27 cellular contexts compared by ENCODE assay signal in the genomic region with DNA sequence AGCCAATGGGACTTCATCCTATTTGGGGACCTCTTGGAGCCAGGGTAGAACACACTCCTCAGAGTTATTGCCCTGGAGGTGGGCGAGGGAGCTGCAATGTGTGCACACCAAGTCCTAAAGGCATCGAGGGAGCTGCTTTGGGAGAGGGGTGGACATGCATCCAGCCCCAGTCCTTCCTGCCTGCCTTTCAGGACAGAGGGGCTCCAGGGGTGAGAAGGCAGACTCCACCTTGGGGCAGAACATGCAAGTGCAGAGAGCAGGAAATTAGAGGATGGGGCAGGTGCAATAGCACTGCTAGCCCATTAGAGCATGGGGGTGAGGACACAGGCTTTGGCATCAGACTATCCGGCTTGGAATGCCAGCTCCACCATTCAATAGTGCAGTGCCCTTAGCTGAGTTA.
"Had no signal": no experiment of that assay in that cellular context is flagged by ENCODE, and none has a peak within 500 bp of the region (broad histone marks: within the 10 kb centered on the region; RNA-seq: fewer than 3 reads in every experiment).

No MANE protein-coding gene starts in this region.

- ATAC-seq: activated CD4-positive, alpha-beta T cell treated with anti-CD3 and anti-CD28 coated beads for 36 hours; activated CD8-positive, alpha-beta memory T cell treated with anti-CD3 and anti-CD28 coated beads, Interleukin-2, amount 10 ng/mL, durations not matched to agents 7 days and 5 days; activated CD8-positive, alpha-beta T cell treated with anti-CD3 and anti-CD28 coated beads, Interleukin-2, amount 10 ng/mL, durations not matched to agents 7 days and 5 days; activated naive CD8-positive, alpha-beta T cell treated with anti-CD3 and anti-CD28 coated beads, Interleukin-2, amount 50 U/mL, for 24 hours; left lung; lower lobe of right lung; mucosa of descending colon; natural killer cell treated with Interleukin-12 subunit alpha and Interleukin-12 subunit beta and Interleukin-15 and Interleukin-18, amount 100 ng/mL, for 72 hours; sciatic nerve; stimulated activated effector memory CD8-positive, alpha-beta T cell treated with anti-CD3 and anti-CD28 coated beads, Interleukin-12 subunit alpha, Interleukin-12 subunit beta, amount 100 ng/mL, for 72 hours; stimulated activated naive CD8-positive, alpha-beta T cell treated with anti-CD3 and anti-CD28 coated beads, Interleukin-15, amount 100 ng/mL, for 72 hours; T-cell had no signal

- H3K9me3 Mint-ChIP-seq: activated naive CD4-positive, alpha-beta T cell treated with anti-CD3 and anti-CD28 coated beads, Interleukin-2, amount 50 U/mL, for 24 hours; activated naive CD8-positive, alpha-beta T cell treated with anti-CD3 and anti-CD28 coated beads, Interleukin-2, amount 50 U/mL, for 24 hours; activated T-helper 2 cell treated with anti-CD3 and anti-CD28 coated beads, Interferon-gamma antibody, Interleukin-2, Interleukin-4, amounts not matched to agents 10 μg/mL and 5 μg/mL and 100 μg/mL, durations not matched to agents 14 hours and 24 hours and 36 hours had no signal

- H3K4me3 ChIP-seq: esophagus squamous epithelium, left lung, lower lobe of right lung, mucosa of descending colon, skin epidermis, upper lobe of left lung had no signal

- DNase-seq: activated CD4-positive, alpha-beta T cell treated with anti-CD3 and anti-CD28 coated beads for 36 hours; activated CD4-positive, CD25-positive, alpha-beta regulatory T cell; activated CD8-positive, alpha-beta memory T cell treated with anti-CD3 and anti-CD28 coated beads, Interleukin-2, amount 10 ng/mL, durations not matched to agents 7 days and 5 days; activated CD8-positive, alpha-beta T cell treated with anti-CD3 and anti-CD28 coated beads, Interleukin-2, amount 10 ng/mL, durations not matched to agents 7 days and 5 days; activated naive CD8-positive, alpha-beta T cell treated with anti-CD3 and anti-CD28 coated beads, Interleukin-2, amount 50 U/mL, for 24 hours; activated T-cell treated with anti-CD3 and anti-CD28 coated beads, Interleukin-2, amount 50 U/mL, for 48 hours; amygdala; caudate nucleus; cortex of kidney; esophagus squamous epithelium; foreskin melanocyte; left lung; lower lobe of right lung; mucosa of descending colon; stimulated activated CD4-positive, alpha-beta T cell treated with anti-CD3 and anti-CD28 coated beads, Interleukin-4, amount 100 ng/mL, for 24 hours; stimulated activated naive CD8-positive, alpha-beta T cell treated with anti-CD3 and anti-CD28 coated beads, Interleukin-15, amount 100 ng/mL, for 72 hours; substantia nigra; T-cell; upper lobe of left lung had no signal

- H3K27ac Mint-ChIP-seq: activated CD4-positive, alpha-beta T cell treated with anti-CD3 and anti-CD28 coated beads for 36 hours; activated CD8-positive, alpha-beta memory T cell treated with anti-CD3 and anti-CD28 coated beads, Interleukin-2, amount 10 ng/mL, durations not matched to agents 7 days and 5 days; activated CD8-positive, alpha-beta T cell treated with anti-CD3 and anti-CD28 coated beads, Interleukin-2, amount 10 ng/mL, durations not matched to agents 7 days and 5 days; activated naive CD4-positive, alpha-beta T cell treated with anti-CD3 and anti-CD28 coated beads, Interleukin-2, amount 50 U/mL, for 24 hours; activated naive CD8-positive, alpha-beta T cell treated with anti-CD3 and anti-CD28 coated beads, Interleukin-2, amount 50 U/mL, for 24 hours; activated T-helper 2 cell treated with anti-CD3 and anti-CD28 coated beads, Interferon-gamma antibody, Interleukin-2, Interleukin-4, amounts not matched to agents 10 μg/mL and 5 μg/mL and 100 μg/mL, durations not matched to agents 14 hours and 24 hours and 36 hours; natural killer cell treated with Interleukin-12 subunit alpha and Interleukin-12 subunit beta and Interleukin-15 and Interleukin-18, amount 100 ng/mL, for 72 hours; stimulated activated effector memory CD8-positive, alpha-beta T cell treated with anti-CD3 and anti-CD28 coated beads, Interleukin-12 subunit alpha, Interleukin-12 subunit beta, amount 100 ng/mL, for 72 hours; stimulated activated naive CD8-positive, alpha-beta T cell treated with anti-CD3 and anti-CD28 coated beads, Interleukin-15, amount 100 ng/mL, for 72 hours; T-cell had no signal

- H3K36me3 ChIP-seq: esophagus squamous epithelium, left lung, lower lobe of right lung, neutrophil, upper lobe of left lung had no signal

- H3K4me3 Mint-ChIP-seq: activated CD4-positive, alpha-beta T cell treated with anti-CD3 and anti-CD28 coated beads for 36 hours; activated CD8-positive, alpha-beta memory T cell treated with anti-CD3 and anti-CD28 coated beads, Interleukin-2, amount 10 ng/mL, durations not matched to agents 7 days and 5 days; activated CD8-positive, alpha-beta T cell treated with anti-CD3 and anti-CD28 coated beads, Interleukin-2, amount 10 ng/mL, durations not matched to agents 7 days and 5 days; activated naive CD4-positive, alpha-beta T cell treated with anti-CD3 and anti-CD28 coated beads, Interleukin-2, amount 50 U/mL, for 24 hours; activated naive CD8-positive, alpha-beta T cell treated with anti-CD3 and anti-CD28 coated beads, Interleukin-2, amount 50 U/mL, for 24 hours; natural killer cell treated with Interleukin-12 subunit alpha and Interleukin-12 subunit beta and Interleukin-15 and Interleukin-18, amount 100 ng/mL, for 72 hours; stimulated activated effector memory CD8-positive, alpha-beta T cell treated with anti-CD3 and anti-CD28 coated beads, Interleukin-12 subunit alpha, Interleukin-12 subunit beta, amount 100 ng/mL, for 72 hours; stimulated activated naive CD8-positive, alpha-beta T cell treated with anti-CD3 and anti-CD28 coated beads, Interleukin-15, amount 100 ng/mL, for 72 hours; T-cell had no signal

- H3K27ac ChIP-seq: epithelial cell of prostate, esophagus squamous epithelium, left lung, lower lobe of right lung, neutrophil, skin epidermis, upper lobe of left lung had no signal

- H3K27me3 Mint-ChIP-seq: activated CD8-positive, alpha-beta memory T cell treated with anti-CD3 and anti-CD28 coated beads, Interleukin-2, amount 10 ng/mL, durations not matched to agents 7 days and 5 days; activated naive CD8-positive, alpha-beta T cell treated with anti-CD3 and anti-CD28 coated beads, Interleukin-2, amount 50 U/mL, for 24 hours had no signal

- H3K36me3 Mint-ChIP-seq: activated CD8-positive, alpha-beta memory T cell treated with anti-CD3 and anti-CD28 coated beads, Interleukin-2, amount 10 ng/mL, durations not matched to agents 7 days and 5 days; activated naive CD4-positive, alpha-beta T cell treated with anti-CD3 and anti-CD28 coated beads, Interleukin-2, amount 50 U/mL, for 24 hours; natural killer cell treated with Interleukin-12 subunit alpha and Interleukin-12 subunit beta and Interleukin-15 and Interleukin-18, amount 100 ng/mL, for 72 hours; stimulated activated effector memory CD8-positive, alpha-beta T cell treated with anti-CD3 and anti-CD28 coated beads, Interleukin-12 subunit alpha, Interleukin-12 subunit beta, amount 100 ng/mL, for 72 hours; T-cell had no signal

- H3K4me1 Mint-ChIP-seq: activated CD4-positive, alpha-beta T cell treated with anti-CD3 and anti-CD28 coated beads for 36 hours; activated CD8-positive, alpha-beta memory T cell treated with anti-CD3 and anti-CD28 coated beads, Interleukin-2, amount 10 ng/mL, durations not matched to agents 7 days and 5 days; activated naive CD4-positive, alpha-beta T cell treated with anti-CD3 and anti-CD28 coated beads, Interleukin-2, amount 50 U/mL, for 24 hours; activated naive CD8-positive, alpha-beta T cell treated with anti-CD3 and anti-CD28 coated beads, Interleukin-2, amount 50 U/mL, for 24 hours; stimulated activated effector memory CD8-positive, alpha-beta T cell treated with anti-CD3 and anti-CD28 coated beads, Interleukin-12 subunit alpha, Interleukin-12 subunit beta, amount 100 ng/mL, for 72 hours; stimulated activated naive CD8-positive, alpha-beta T cell treated with anti-CD3 and anti-CD28 coated beads, Interleukin-15, amount 100 ng/mL, for 72 hours; T-cell had no signal

- H3K27me3 ChIP-seq: esophagus squamous epithelium, left lung, neutrophil, upper lobe of left lung had no signal

- H3K9me3 ChIP-seq: esophagus squamous epithelium, left lung, lower lobe of right lung, mucosa of descending colon, neutrophil, upper lobe of left lung had no signal

- H3K4me1 ChIP-seq: esophagus squamous epithelium, left lung, lower lobe of right lung, upper lobe of left lung had no signal
